1 cellular context compared by ENCODE assay signal in genomic region chr4:12926189-12927066, GRCh38.
TF ChIP-seq lines count a peak whose summit lies in the region.

No MANE protein-coding gene starts in this region.

TF ChIP-seq in HepG2, 621 proteins besides CTCF, POLR2A, EP300 and RAD21 (continued from another document and continues in another):
- no peak for TF ChIP-seq PHB2 (IDR thresholded peaks at IDR 0.05; ENCODE audit: partially characterized antibody)
- no peak for TF ChIP-seq ZNF17 (CRISPR knock-in tag; IDR thresholded peaks at IDR 0.05)
- TF ChIP-seq ZNF407 (CRISPR knock-in tag; IDR thresholded peaks at IDR 0.05; ENCODE audit: not compliant biosample characterization) = no peak
- TF ChIP-seq AGO2 (optimal IDR thresholded peaks at IDR 0.05; ENCODE audit: low read depth, low read length) = no peak
- TF ChIP-seq NBN (conservative IDR thresholded peaks at IDR 0.05) = no peak
- TF ChIP-seq BCLAF1 (IDR thresholded peaks at IDR 0.05) = no peak
- no peak for TF ChIP-seq ZNF883 (CRISPR knock-in tag; IDR thresholded peaks at IDR 0.05; ENCODE audit: not compliant biosample characterization)
- TF ChIP-seq SSRP1 (CRISPR knock-in tag; IDR thresholded peaks at IDR 0.05) = no peak
- peak; percentile 87 for TF ChIP-seq IKZF5 (CRISPR knock-in tag; IDR thresholded peaks at IDR 0.05)
- peak; percentile 62; the same call in 1 of the 2 replicates for TF ChIP-seq BRF2 (CRISPR knock-in tag; IDR thresholded peaks at IDR 0.05)
- no peak for TF ChIP-seq ZNF33B (CRISPR knock-in tag; IDR thresholded peaks at IDR 0.05)
- no peak for TF ChIP-seq SIX1 (CRISPR knock-in tag; IDR thresholded peaks at IDR 0.05; ENCODE audit: borderline replicate concordance)
- TF ChIP-seq TFDP2 (CRISPR knock-in tag; IDR thresholded peaks at IDR 0.05) = no peak
- no peak for TF ChIP-seq NFKBIZ (CRISPR knock-in tag; IDR thresholded peaks at IDR 0.05)
- TF ChIP-seq GABPB1 (CRISPR knock-in tag; IDR thresholded peaks at IDR 0.05) = peak; percentile 27; the same call in 1 of the 2 replicates
- TF ChIP-seq HMGXB3 (CRISPR knock-in tag; IDR thresholded peaks at IDR 0.05; ENCODE audit: borderline replicate concordance) = no peak; the same call in 1 of the 2 replicates
- TF ChIP-seq ZBTB2 (CRISPR knock-in tag; IDR thresholded peaks at IDR 0.05; ENCODE audit: low read depth) = no peak
- TF ChIP-seq ZNF350 (CRISPR knock-in tag; IDR thresholded peaks at IDR 0.05; ENCODE audit: borderline replicate concordance, low read depth) = peak; percentile 74; the same call in 1 of the 2 replicates
- no peak for TF ChIP-seq MTF1 (CRISPR knock-in tag; IDR thresholded peaks at IDR 0.05)
- TF ChIP-seq ESRRA (CRISPR knock-in tag; IDR thresholded peaks at IDR 0.05; ENCODE audit: low read depth) = no peak
- no peak for TF ChIP-seq MAF1 (CRISPR knock-in tag; IDR thresholded peaks at IDR 0.05; ENCODE audit: borderline replicate concordance)
- no peak for TF ChIP-seq ZBTB39 (CRISPR knock-in tag; IDR thresholded peaks at IDR 0.05)
- TF ChIP-seq ZNF687 (CRISPR knock-in tag; IDR thresholded peaks at IDR 0.05) = peak; percentile 35; the same call in 1 of the 2 replicates
